Comparison of ENCODE assay signal across 20 cellular contexts in genomic region chr11:13280323-13280722, GRCh38. TPM values are rescaled to one million over a fixed set of nuclear protein-coding genes. Genes with fewer than 3 reads are reported as not detected.
DNase-seq lines count a peak whose midpoint lies in the region; ATAC-seq, FAIRE-seq and TF ChIP-seq lines count a peak whose summit lies in the region.
"Had no signal": no experiment of that assay in that cellular context is flagged by ENCODE, and none has a peak within 500 bp of the region (broad histone marks: within the 10 kb centered on the region; RNA-seq: fewer than 3 reads in every experiment).

No MANE protein-coding gene starts in this region.

- no peaks in the 10 kb centered on the region for H3K9me3 Mint-ChIP-seq in activated CD4-positive, alpha-beta T cell treated with anti-CD3 and anti-CD28 coated beads for 36 hours (ENCODE audit: low read depth)
- H3K9me3 Mint-ChIP-seq in astrocyte (ENCODE audit: unreplicated experiment) (no peaks in the 10 kb centered on the region), natural killer cell (no peaks in the 10 kb centered on the region)
- H3K9me3 Mint-ChIP-seq: activated T-helper 2 cell treated with anti-CD3 and anti-CD28 coated beads, Interferon-gamma antibody, Interleukin-2, Interleukin-4, amounts not matched to agents 10 μg/mL and 5 μg/mL and 100 μg/mL, durations not matched to agents 14 hours and 24 hours and 36 hours; nephron progenitor cell had no signal

- peaks cover 25% of the 10 kb centered on the region for H3F3A ChIP-seq in GM23248 (ENCODE audit: insufficient read depth)

- WGBS in GM23248 (ENCODE audit: low coverage in 1 of 2, low lambda C conversion rate in 2 of 2, missing lambda C conversion rate in 2 of 2), 2 experiments, result 66 to 71% methylated on average over 2 of the region's 2 CpGs

- POLR2A ChIA-PET in activated CD4-positive, alpha-beta T cell treated with anti-CD3 and anti-CD28 coated beads for 36 hours (lab: Charles Lee), result no interaction called here

- peaks cover 3% of the 10 kb centered on the region for H3K27me3 Mint-ChIP-seq in activated CD4-positive, alpha-beta T cell treated with anti-CD3 and anti-CD28 coated beads for 36 hours
- H3K27me3 Mint-ChIP-seq in astrocyte (ENCODE audit: low read depth, unreplicated experiment), result peaks cover 7% of the 10 kb centered on the region
- peaks cover 0 to 2% of the 10 kb centered on the region in 2 donors for H3K27me3 Mint-ChIP-seq in natural killer cell (ENCODE audit: low read depth in 2 of 2)

- TF ChIP-seq CTCF in astrocyte (IDR thresholded peaks at IDR 0.05; ENCODE audit: insufficient read depth, low read depth, low read length), result no peak
- no peak for TF ChIP-seq CTCF in natural killer cell (IDR thresholded peaks at IDR 0.05)

- H3K36me3 ChIP-seq in GM23248 (ENCODE audit: low read depth) (no peaks in the 10 kb centered on the region), astrocyte (ENCODE audit: insufficient read depth, low read length) (no peaks in the 10 kb centered on the region)
- H3K36me3 ChIP-seq: tibial nerve had no signal

- H3K4me3 ChIP-seq in GM23248, result peak overlapping the region; percentile 86; the same call in 1 of the 2 replicates
- no peak overlapping the region for H3K4me3 ChIP-seq in astrocyte (ENCODE audit: insufficient read depth, low read depth, low read length)
- H3K4me3 ChIP-seq: A549, SK-N-MC, tibial nerve had no signal

- CTCF ChIA-PET in activated CD4-positive, alpha-beta T cell treated with anti-CD3 and anti-CD28 coated beads for 36 hours (lab: Charles Lee), result interaction anchor here (1.0 to 3.4 kb wide), 3 partner anchors 9 to 55 kb away, joined by 4 to 28 read pairs (median 5); no protein-coding TSS in a partner anchor

- H3K27ac ChIP-seq in GM23248 (no peak overlapping the region), astrocyte (ENCODE audit: low read depth, low read length) (no peak overlapping the region)
- H3K27ac ChIP-seq: A549, SK-N-MC, spleen, tibial nerve had no signal

- no peak overlapping the region for H3K27ac Mint-ChIP-seq in activated CD4-positive, alpha-beta T cell treated with anti-CD3 and anti-CD28 coated beads for 36 hours
- H3K27ac Mint-ChIP-seq in astrocyte (ENCODE audit: unreplicated experiment) (no peak overlapping the region), natural killer cell (peak overlapping the region; percentile 91 to 98)
- H3K27ac Mint-ChIP-seq: activated T-helper 2 cell treated with anti-CD3 and anti-CD28 coated beads, Interferon-gamma antibody, Interleukin-2, Interleukin-4, amounts not matched to agents 10 μg/mL and 5 μg/mL and 100 μg/mL, durations not matched to agents 14 hours and 24 hours and 36 hours; nephron progenitor cell; progenitor cell of endocrine pancreas had no signal

- no peak overlapping the region for H3K9ac ChIP-seq in GM23248
- H3K9ac ChIP-seq in astrocyte (ENCODE audit: low read length), result no peak overlapping the region

- H3K9me2 ChIP-seq in GM23248 (ENCODE audit: insufficient read depth), result no peaks in the 10 kb centered on the region

- H3K4me1 Mint-ChIP-seq in activated CD4-positive, alpha-beta T cell treated with anti-CD3 and anti-CD28 coated beads for 36 hours, result peaks cover 70% of the 10 kb centered on the region
- H3K4me1 Mint-ChIP-seq in astrocyte (ENCODE audit: low read depth, unreplicated experiment), result peaks cover 21% of the 10 kb centered on the region
- H3K4me1 Mint-ChIP-seq in natural killer cell, result peaks cover 78 to 86% of the 10 kb centered on the region in 2 donors

- H3K36me3 Mint-ChIP-seq in activated CD4-positive, alpha-beta T cell treated with anti-CD3 and anti-CD28 coated beads for 36 hours (ENCODE audit: low read depth), result peaks cover 5% of the 10 kb centered on the region
- H3K36me3 Mint-ChIP-seq in astrocyte (ENCODE audit: low read depth, unreplicated experiment) (no peaks in the 10 kb centered on the region), natural killer cell (no peaks in the 10 kb centered on the region)

- no peaks in the 10 kb centered on the region for H3K27me3 ChIP-seq in GM23248 (replicated peaks; ENCODE audit: insufficient read depth)
- peaks cover 10% of the 10 kb centered on the region for H3K27me3 ChIP-seq in astrocyte (ENCODE audit: insufficient read depth, low read length)
- H3K27me3 ChIP-seq: tibial nerve had no signal

- H4K20me1 ChIP-seq in GM23248 (ENCODE audit: insufficient read depth) (peaks cover 7% of the 10 kb centered on the region), astrocyte (ENCODE audit: insufficient read depth, low read length) (peaks cover 66% of the 10 kb centered on the region)

- peaks cover 20% of the 10 kb centered on the region for H3K4me1 ChIP-seq in GM23248 (ENCODE audit: insufficient read depth)
- peaks cover 16% of the 10 kb centered on the region for H3K4me1 ChIP-seq in astrocyte (ENCODE audit: insufficient read depth, low read length)

- no peak for DNase-seq in activated CD4-positive, alpha-beta T cell treated with anti-CD3 and anti-CD28 coated beads for 36 hours
- DNase-seq in activated CD4-positive, alpha-beta T cell treated with anti-CD3 and anti-CD28 coated beads, Interleukin-2, amount 50 U/mL, for 4 hours, result no peak
- DNase-seq in GM23248 (no peak), astrocyte (ENCODE audit: low read depth) (no peak), natural killer cell (no peak), C1 segment of cervical spinal cord (lab: John Stamatoyannopoulos, UW) (no peak), HK-2 (ENCODE audit: unreplicated experiment) (no peak)
- DNase-seq: DND-41, NCI-H146, NCI-H774, nephron progenitor cell, spleen had no signal

- H3K4me2 ChIP-seq in GM23248 (ENCODE audit: unreplicated experiment) (peak overlapping the region; percentile 91), astrocyte (ENCODE audit: low read length) (no peak overlapping the region)
- H3K4me2 ChIP-seq: A549 had no signal

- H3K9me3 ChIP-seq in GM23248 (ENCODE audit: low read depth) (no peaks in the 10 kb centered on the region), astrocyte (ENCODE audit: insufficient read depth, low read depth, low read length) (no peaks in the 10 kb centered on the region)
- H3K9me3 ChIP-seq: A549, spleen, tibial nerve had no signal

- intact Hi-C loops in activated CD4-positive, alpha-beta T cell treated with anti-CD3 and anti-CD28 coated beads for 36 hours (cut with DNase I, micrococcal nuclease), result no loop called here
- intact Hi-C loops in natural killer cell (cut with micrococcal nuclease), result no loop called here

- in situ Hi-C loops in GM23248 (cut with MboI), result no loop called here

- H3K79me2 ChIP-seq in GM23248 (ENCODE audit: insufficient read depth) (peaks cover 72% of the 10 kb centered on the region), astrocyte (ENCODE audit: insufficient read depth, low read length) (peaks cover 66% of the 10 kb centered on the region)

- no peak overlapping the region for H2AFZ ChIP-seq in GM23248
- H2AFZ ChIP-seq in astrocyte (ENCODE audit: low read depth, low read length), result no peak overlapping the region

- H3K4me3 Mint-ChIP-seq in activated CD4-positive, alpha-beta T cell treated with anti-CD3 and anti-CD28 coated beads for 36 hours, result peak overlapping the region; percentile 3
- peak overlapping the region; percentile 51 for H3K4me3 Mint-ChIP-seq in astrocyte (ENCODE audit: unreplicated experiment)
- H3K4me3 Mint-ChIP-seq in natural killer cell, result peak overlapping the region; percentile 96
- H3K4me3 Mint-ChIP-seq: nephron progenitor cell had no signal

- no peak for FAIRE-seq in astrocyte (lab: Jason Lieb, UNC)
- FAIRE-seq: A549, colon, islet of Langerhans had no signal

- no peak for ATAC-seq in activated CD4-positive, alpha-beta T cell treated with anti-CD3 and anti-CD28 coated beads for 36 hours
- ATAC-seq in natural killer cell, result no peak
- no peak for ATAC-seq in HG02623 (IDR thresholded peaks at IDR 0.05; ENCODE audit: unreplicated experiment)
- ATAC-seq: A549 had no signal

RNA-seq across cellular contexts. Expression of gene BMAL1, which starts 2.7 kb away (rescaled TPM):
- total RNA-seq in activated CD4-positive, alpha-beta T cell treated with anti-CD3 and anti-CD28 coated beads for 36 hours, result 10 to 100 TPM; 18.6 to 20.2 TPM
- total RNA-seq in GM23248 (2014; rRNA removed; shearing (Covaris generic)), result 41.7 and 66.5 TPM in 2 replicates
- polyA plus RNA-seq in GM23248 (2016; fragmentation: Nextera tagmentation; extraction: Ambion mirVana), result 31.9 and 34.9 TPM in 2 replicates
- total RNA-seq in astrocyte, result 21.1 and 26.9 TPM in 2 replicates
- 100 to 1,000 TPM; 142 to 162 (median 145) TPM for total RNA-seq in natural killer cell

Comparison
In these comparisons a context has a peak if more than half of its experiments do, and no peak if none do; other contexts are left out.
1. H3K27ac Mint-ChIP-seq: peak in natural killer cell (2 of 2); none in activated CD4-positive, alpha-beta T cell treated with anti-CD3 and anti-CD28 coated beads for 36 hours (single experiment) and astrocyte (single experiment).
2. H3K4me3 Mint-ChIP-seq: peak in every context shown above with its lines; median percentile 96 in natural killer cell; 51 in astrocyte; 3 in activated CD4-positive, alpha-beta T cell treated with anti-CD3 and anti-CD28 coated beads for 36 hours.